ENCODE assay signal across 14 cellular contexts in genomic region chr5:84565866-84566265, GRCh38.
A peak's percentile ranks its signal among the peaks of the same experiment; 100 is the strongest.
DNase-seq lines count a peak whose midpoint lies in the region; ATAC-seq and TF ChIP-seq lines count a peak whose summit lies in the region.
"Had no signal": no experiment of that assay in that cellular context is flagged by ENCODE, and none has a peak within 500 bp of the region (broad histone marks: within the 10 kb centered on the region; RNA-seq: fewer than 3 reads in every experiment).

No MANE protein-coding gene starts in this region.

- POLR2A ChIA-PET in WTC11 (lab: Charles Lee): no interaction called here
- POLR2A ChIA-PET in CD4-positive, alpha-beta T cell (lab: Charles Lee): no interaction called here

- peak overlapping the region; percentile 81; the same call in 1 of the 2 replicates for H3K27ac Mint-ChIP-seq in WTC11
- H3K27ac Mint-ChIP-seq in CD4-positive, alpha-beta T cell: no peak overlapping the region
- H3K27ac Mint-ChIP-seq: CD14-positive monocyte; CD8-positive, alpha-beta memory T cell had no signal

- ATAC-seq in WTC11: no peak
- no peak for ATAC-seq in CD4-positive, alpha-beta T cell (ENCODE audit: poor library complexity)
- ATAC-seq: A549, K562 had no signal

- no peaks in the 10 kb centered on the region for H3K36me3 Mint-ChIP-seq in WTC11
- H3K36me3 Mint-ChIP-seq in CD4-positive, alpha-beta T cell (ENCODE audit: low read depth): no peaks in the 10 kb centered on the region
- H3K36me3 Mint-ChIP-seq: CD14-positive monocyte; CD8-positive, alpha-beta memory T cell had no signal

- CTCF ChIA-PET in WTC11 (lab: Charles Lee): no interaction called here
- CTCF ChIA-PET in CD4-positive, alpha-beta T cell (lab: Charles Lee): no interaction called here

- H3K27me3 ChIP-seq in dorsolateral prefrontal cortex: no peaks in the 10 kb centered on the region
- H3K27me3 ChIP-seq in CD4-positive, alpha-beta T cell (ENCODE audit: control insufficient read depth, insufficient read depth, low read length): no peaks in the 10 kb centered on the region

- peak overlapping the region; percentile 2 to 100 (median 97) for H3K27ac ChIP-seq in dorsolateral prefrontal cortex
- peak overlapping the region; percentile 97 for H3K27ac ChIP-seq in substantia nigra (ENCODE audit: low read depth, low read length, poor library complexity, severe bottlenecking)
- no peak overlapping the region for H3K27ac ChIP-seq in CD4-positive, alpha-beta T cell (ENCODE audit: low read depth, low read length)
- H3K27ac ChIP-seq: A549 had no signal

- H3K4me3 Mint-ChIP-seq in WTC11: no peak overlapping the region; the same call in 1 of the 2 replicates
- H3K4me3 Mint-ChIP-seq in CD4-positive, alpha-beta T cell: no peak overlapping the region
- H3K4me3 Mint-ChIP-seq: CD14-positive monocyte; CD8-positive, alpha-beta memory T cell had no signal

- H3K27me3 Mint-ChIP-seq in WTC11 (ENCODE audit: low read depth): no peaks in the 10 kb centered on the region
- H3K27me3 Mint-ChIP-seq in CD4-positive, alpha-beta T cell: no peaks in the 10 kb centered on the region
- H3K27me3 Mint-ChIP-seq: CD8-positive, alpha-beta memory T cell had no signal

- no peaks in the 10 kb centered on the region for H3K9me3 ChIP-seq in CD4-positive, alpha-beta T cell (ENCODE audit: control insufficient read depth, low read length)
- H3K9me3 ChIP-seq: A549, Caco-2 had no signal

- DNase-seq in WTC11 (ENCODE audit: low spot score) (no peak), dorsolateral prefrontal cortex (no peak), substantia nigra (lab: John Stamatoyannopoulos, UW) (no peak), HT-29 (ENCODE audit: low spot score) (no peak), NCI-H1436 (lab: John Stamatoyannopoulos, UW) (no peak)
- DNase-seq in CD4-positive, alpha-beta T cell: no peak
- DNase-seq: Caco-2; CD8-positive, alpha-beta memory T cell; DMS53; GF-D8; H7 had no signal

- peaks cover 48% of the 10 kb centered on the region for H3K4me1 Mint-ChIP-seq in WTC11
- no peaks in the 10 kb centered on the region for H3K4me1 Mint-ChIP-seq in CD4-positive, alpha-beta T cell (ENCODE audit: low read depth)
- H3K4me1 Mint-ChIP-seq: CD8-positive, alpha-beta memory T cell had no signal

- peaks cover under 1% of the 10 kb centered on the region for H3K9me3 Mint-ChIP-seq in WTC11
- H3K9me3 Mint-ChIP-seq in CD4-positive, alpha-beta T cell: no peaks in the 10 kb centered on the region

- H3K4me3 ChIP-seq in dorsolateral prefrontal cortex: no peak overlapping the region
- H3K4me3 ChIP-seq: A549, K562 had no signal

- intact Hi-C loops in dorsolateral prefrontal cortex (cut with DNase I): loop anchor here (5.0 to 10.0 kb wide), 2 partner anchors 129 to 184 kb away; partner anchors contain the start of gene EDIL3 (in 1 of the 2)
- intact Hi-C loops in CD4-positive, alpha-beta T cell (cut with DNase I, micrococcal nuclease): no loop called here

- TF ChIP-seq CTCF in WTC11 (IDR thresholded peaks at IDR 0.05) (no peak), dorsolateral prefrontal cortex (IDR thresholded peaks at IDR 0.05 in 54 of 56, conservative IDR thresholded peaks at IDR 0.05 in 2 of 56; ENCODE audit: low read depth in 1 of 56, partially characterized antibody in 56 of 56) (no peak)
- no peak for TF ChIP-seq CTCF in CD4-positive, alpha-beta T cell (IDR thresholded peaks at IDR 0.05)

TF ChIP-seq in WTC11, 78 proteins besides CTCF, POLR2A, EP300 and RAD21:
- TF ChIP-seq, protein P1, sequence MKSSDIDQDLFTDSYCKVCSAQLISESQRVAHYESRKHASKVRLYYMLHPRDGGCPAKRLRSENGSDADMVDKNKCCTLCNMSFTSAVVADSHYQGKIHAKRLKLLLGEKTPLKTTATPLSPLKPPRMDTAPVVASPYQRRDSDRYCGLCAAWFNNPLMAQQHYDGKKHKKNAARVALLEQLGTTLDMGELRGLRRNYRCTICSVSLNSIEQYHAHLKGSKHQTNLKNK (CRISPR knock-in tag; IDR thresholded peaks at IDR 0.05): no peak
- TF ChIP-seq, protein P2, sequence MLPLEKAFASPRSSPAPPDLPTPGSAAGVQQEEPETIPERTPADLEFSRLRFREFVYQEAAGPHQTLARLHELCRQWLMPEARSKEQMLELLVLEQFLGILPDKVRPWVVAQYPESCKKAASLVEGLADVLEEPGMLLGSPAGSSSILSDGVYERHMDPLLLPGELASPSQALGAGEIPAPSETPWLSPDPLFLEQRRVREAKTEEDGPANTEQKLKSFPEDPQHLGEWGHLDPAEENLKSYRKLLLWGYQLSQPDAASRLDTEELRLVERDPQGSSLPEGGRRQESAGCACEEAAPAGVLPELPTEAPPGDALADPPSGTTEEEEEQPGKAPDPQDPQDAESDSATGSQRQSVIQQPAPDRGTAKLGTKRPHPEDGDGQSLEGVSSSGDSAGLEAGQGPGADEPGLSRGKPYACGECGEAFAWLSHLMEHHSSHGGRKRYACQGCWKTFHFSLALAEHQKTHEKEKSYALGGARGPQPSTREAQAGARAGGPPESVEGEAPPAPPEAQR (CRISPR knock-in tag; IDR thresholded peaks at IDR 0.05): no peak
- TF ChIP-seq KAT7 (CRISPR knock-in tag; IDR thresholded peaks at IDR 0.05; ENCODE audit: borderline replicate concordance): no peak
- TF ChIP-seq GTF2I (CRISPR knock-in tag; conservative IDR thresholded peaks at IDR 0.05): no peak
- TF ChIP-seq NFE2L1 (CRISPR knock-in tag; IDR thresholded peaks at IDR 0.05): no peak
- no peak for TF ChIP-seq ELF4 (CRISPR knock-in tag; IDR thresholded peaks at IDR 0.05; ENCODE audit: low read depth)
- TF ChIP-seq FOXP1 (CRISPR knock-in tag; IDR thresholded peaks at IDR 0.05; ENCODE audit: borderline replicate concordance): no peak
- TF ChIP-seq ZNF138 (CRISPR knock-in tag; conservative IDR thresholded peaks at IDR 0.05): no peak
- no peak for TF ChIP-seq NR2C2 (CRISPR knock-in tag; IDR thresholded peaks at IDR 0.05)
- no peak for TF ChIP-seq SOX15 (CRISPR knock-in tag; IDR thresholded peaks at IDR 0.05)

Comparison
In these comparisons a context has a peak if more than half of its experiments do, and no peak if none do; other contexts are left out.
1. intact Hi-C loops: an anchor here in dorsolateral prefrontal cortex (5.0 to 10.0 kb wide); none called in CD4-positive, alpha-beta T cell.